Comparison of ENCODE assay signal across 8 cellular contexts in genomic region chr4:140427104-140427918, GRCh38.
DNase-seq lines count a peak whose midpoint lies in the region; ATAC-seq lines count a peak whose summit lies in the region.

Gene CLGN, minus strand, starts transcription at chr4:140427648. Its CDS starts 14,570 bp downstream, at chr4:140413078.

- no peak within 1 kb of the TSS for H3K27ac Mint-ChIP-seq in effector memory CD8-positive, alpha-beta T cell

- peaks cover 3 to 5% of the 10 kb centered on the region in 2 donors for H3K4me1 Mint-ChIP-seq in effector memory CD8-positive, alpha-beta T cell (ENCODE audit: low read depth in 2 of 2)

- peak; percentile 85 for DNase-seq in AG20443 (ENCODE audit: low spot score)
- peak; percentile 62 for DNase-seq in NCI-H345 treated with DMSO at 0.1 percent for 48 hours (lab: John Stamatoyannopoulos, UW; ENCODE audit: unreplicated experiment)
- peak; percentile 9 to 17 for DNase-seq in activated CD4-positive, alpha-beta T cell treated with anti-CD3 and anti-CD28 coated beads, Interleukin-2, amount 50 U/mL, for 4 hours
- DNase-seq in effector memory CD8-positive, alpha-beta T cell = peak; percentile 1 to 5 (median 4)
- peak; percentile 50 for DNase-seq in medulla oblongata (ENCODE audit: extremely low spot score)
- peak in 2 of 3 donors; percentile 6 to 36 for DNase-seq in stimulated activated CD4-positive, alpha-beta T cell treated with anti-CD3 and anti-CD28 coated beads, TNF-alpha, amount 100 ng/mL, for 48 hours (ENCODE audit: low read depth in 3 of 3)

- no peaks in the 10 kb centered on the region for H3K36me3 Mint-ChIP-seq in effector memory CD8-positive, alpha-beta T cell (ENCODE audit: insufficient read depth)

- ATAC-seq in GM19035 (IDR thresholded peaks at IDR 0.05; ENCODE audit: unreplicated experiment) = peak; percentile 86
- ATAC-seq in HG03280 (IDR thresholded peaks at IDR 0.05; ENCODE audit: unreplicated experiment) = peak; percentile 86
- peak; percentile 63 for ATAC-seq in effector memory CD8-positive, alpha-beta T cell (replicated peaks)

- H3K4me3 Mint-ChIP-seq in effector memory CD8-positive, alpha-beta T cell = peak within 1 kb of the TSS; percentile 76 to 78

- H3K9me3 Mint-ChIP-seq in effector memory CD8-positive, alpha-beta T cell = no peaks in the 10 kb centered on the region

- H3K27me3 Mint-ChIP-seq in effector memory CD8-positive, alpha-beta T cell = peaks cover 59 to 85% of the 10 kb centered on the region in 2 donors

Comparison
In these comparisons a context has a peak if more than half of its experiments do, and no peak if none do; other contexts are left out.
1. Peak in every context shown above with its lines: DNase-seq and ATAC-seq.
2. DNase-seq: peak in every context shown above with its lines; median percentile 85 in AG20443; 62 in NCI-H345 treated with DMSO at 0.1 percent for 48 hours; 50 in medulla oblongata; 21 in stimulated activated CD4-positive, alpha-beta T cell treated with anti-CD3 and anti-CD28 coated beads, TNF-alpha, amount 100 ng/mL, for 48 hours; 13 in activated CD4-positive, alpha-beta T cell treated with anti-CD3 and anti-CD28 coated beads, Interleukin-2, amount 50 U/mL, for 4 hours; 4 in effector memory CD8-positive, alpha-beta T cell.